ENCODE assay signal across 23 cellular contexts in genomic region chr4:81635128-81635527, GRCh38.
DNase-seq lines count a peak whose midpoint lies in the region; ATAC-seq and TF ChIP-seq lines count a peak whose summit lies in the region.
"Had no signal": no experiment of that assay in that cellular context is flagged by ENCODE, and none has a peak within 500 bp of the region (broad histone marks: within the 10 kb centered on the region; RNA-seq: fewer than 3 reads in every experiment).

No MANE protein-coding gene starts in this region.

- no peak overlapping the region for H3K4me3 ChIP-seq in Karpas-422 (ENCODE audit: low read length)
- H3K4me3 ChIP-seq in OCI-LY1 (ENCODE audit: low read depth, low read length, poor library complexity, severe bottlenecking): no peak overlapping the region
- H3K4me3 ChIP-seq in WERI-Rb-1 (ENCODE audit: low read depth, low read length): no peak overlapping the region
- no peak overlapping the region for H3K4me3 ChIP-seq in breast epithelium
- H3K4me3 ChIP-seq: right atrium auricular region, thyroid gland had no signal

- H3K9ac ChIP-seq in Karpas-422 (ENCODE audit: low read length): no peak overlapping the region
- no peak overlapping the region; the same call in 1 of the 2 replicates for H3K9ac ChIP-seq in OCI-LY1 (ENCODE audit: low read length)
- H3K9ac ChIP-seq: SK-N-SH had no signal

- H2AFZ ChIP-seq in Karpas-422 (ENCODE audit: low read length) (no peak overlapping the region), OCI-LY1 (ENCODE audit: low read length) (no peak overlapping the region)

- H3F3A ChIP-seq in OCI-LY1 (ENCODE audit: insufficient read depth, low read length): peaks cover 5% of the 10 kb centered on the region; the same call in 1 of the 2 replicates

- H3K27ac Mint-ChIP-seq in Calu3 (ENCODE audit: unreplicated experiment): peak overlapping the region; percentile 94
- H3K27ac Mint-ChIP-seq: HFFc6; stimulated activated naive CD8-positive, alpha-beta T cell treated with anti-CD3 and anti-CD28 coated beads, Interleukin-15, Interleukin-2, amounts not matched to agents 100 ng/mL and 50 ng/mL, for 24 hours had no signal

- peak overlapping the region; percentile 46 for H3K4me3 Mint-ChIP-seq in Calu3 (ENCODE audit: low read depth, unreplicated experiment)
- H3K4me3 Mint-ChIP-seq: CD4-positive, alpha-beta memory T cell; HFFc6; stimulated activated naive CD8-positive, alpha-beta T cell treated with anti-CD3 and anti-CD28 coated beads, Interleukin-15, Interleukin-2, amounts not matched to agents 100 ng/mL and 50 ng/mL, for 24 hours had no signal

- H3K4me1 ChIP-seq in Karpas-422 (ENCODE audit: low read length) (peaks cover 33% of the 10 kb centered on the region), OCI-LY1 (ENCODE audit: insufficient read depth, low read length, severe bottlenecking) (peaks cover 55% of the 10 kb centered on the region), breast epithelium (no peaks in the 10 kb centered on the region)

- no peaks in the 10 kb centered on the region for H3K36me3 ChIP-seq in Karpas-422 (ENCODE audit: insufficient read depth, low read length)
- no peaks in the 10 kb centered on the region for H3K36me3 ChIP-seq in OCI-LY1 (ENCODE audit: insufficient read depth, low read length)
- no peaks in the 10 kb centered on the region for H3K36me3 ChIP-seq in WERI-Rb-1
- no peaks in the 10 kb centered on the region for H3K36me3 ChIP-seq in breast epithelium
- H3K36me3 ChIP-seq: right atrium auricular region, thyroid gland had no signal

- no peak for TF ChIP-seq POLR2A in breast epithelium (IDR thresholded peaks at IDR 0.05)

- H3K9me3 ChIP-seq in Karpas-422 (ENCODE audit: low read length): no peaks in the 10 kb centered on the region
- H3K9me3 ChIP-seq in OCI-LY1 (ENCODE audit: low read length): no peaks in the 10 kb centered on the region
- H3K9me3 ChIP-seq in WERI-Rb-1 (ENCODE audit: severe bottlenecking): no peaks in the 10 kb centered on the region
- no peaks in the 10 kb centered on the region for H3K9me3 ChIP-seq in breast epithelium
- H3K9me3 ChIP-seq: right atrium auricular region, SK-N-SH, thyroid gland had no signal

- H3K4me2 ChIP-seq in Karpas-422 (ENCODE audit: low read depth, low read length, poor library complexity, severe bottlenecking) (no peak overlapping the region), OCI-LY1 (ENCODE audit: low read length) (peak overlapping the region; percentile 44; the same call in 1 of the 2 replicates)
- H3K4me2 ChIP-seq: SK-N-SH had no signal

- no peak for ATAC-seq in GM21737 (IDR thresholded peaks at IDR 0.05; ENCODE audit: unreplicated experiment)

- intact Hi-C loops in Calu3 (cut with micrococcal nuclease; ENCODE audit: unreplicated experiment): loop anchor here (5.0 kb wide), 2 partner anchors 143 to 168 kb away; no protein-coding TSS in a partner anchor
- intact Hi-C loops in breast epithelium (cut with DNase I; ENCODE audit: low total_unique reads): no loop called here

- DNase-seq in Calu3 (no peak), Karpas-422 (no peak), kidney tubule cell (ENCODE audit: low spot score) (peak; percentile 23), NAMALWA (ENCODE audit: low spot score) (no peak), WERI-Rb-1 (no peak), breast epithelium (ENCODE audit: low spot score in 2 of 2) (no peak)
- DNase-seq: activated CD4-positive, alpha-beta T cell treated with anti-CD3 and anti-CD28 coated beads, Interleukin-2, amount 50 U/mL, for 48 hours; activated CD8-positive, alpha-beta memory T cell treated with anti-CD3 and anti-CD28 coated beads, Interleukin-2, amount 50 U/mL, for 48 hours; CD4-positive, alpha-beta memory T cell; effector memory CD4-positive, alpha-beta T cell; HFFc6; mesendoderm; naive thymus-derived CD4-positive, alpha-beta T cell; NCI-H1105; NCI-H226; SK-N-SH; stimulated activated CD4-positive, alpha-beta T cell treated with anti-CD3 and anti-CD28 coated beads, Interleukin-12 subunit alpha, Interleukin-12 subunit beta, amount 100 ng/mL, for 4 hours; stimulated activated CD4-positive, alpha-beta T cell treated with anti-CD3 and anti-CD28 coated beads, Interleukin-4, amount 100 ng/mL, for 4 hours had no signal

- H3K27me3 ChIP-seq in Karpas-422 (ENCODE audit: low read length): no peaks in the 10 kb centered on the region
- no peaks in the 10 kb centered on the region for H3K27me3 ChIP-seq in OCI-LY1 (ENCODE audit: insufficient read depth, low read length)
- H3K27me3 ChIP-seq in WERI-Rb-1 (ENCODE audit: insufficient read depth, low read depth, severe bottlenecking): no peaks in the 10 kb centered on the region
- no peaks in the 10 kb centered on the region for H3K27me3 ChIP-seq in breast epithelium
- H3K27me3 ChIP-seq: right atrium auricular region, thyroid gland had no signal

- H3K9me2 ChIP-seq in Karpas-422 (replicated peaks; ENCODE audit: insufficient read depth, low read length): no peaks in the 10 kb centered on the region
- no peaks in the 10 kb centered on the region for H3K9me2 ChIP-seq in OCI-LY1 (ENCODE audit: low read depth, low read length)
- H3K9me2 ChIP-seq: SK-N-SH had no signal

- peak overlapping the region; percentile 23; the same call in 1 of the 2 replicates for H3K27ac ChIP-seq in Karpas-422 (ENCODE audit: low read length)
- H3K27ac ChIP-seq in OCI-LY1 (ENCODE audit: low read depth, low read length, poor library complexity, severe bottlenecking): peak overlapping the region; percentile 91
- no peak overlapping the region for H3K27ac ChIP-seq in WERI-Rb-1
- H3K27ac ChIP-seq in breast epithelium: no peak overlapping the region
- H3K27ac ChIP-seq: right atrium auricular region, thyroid gland had no signal

- H3K79me2 ChIP-seq in Karpas-422 (ENCODE audit: low read length): no peaks in the 10 kb centered on the region
- H3K79me2 ChIP-seq in OCI-LY1 (ENCODE audit: insufficient read depth, low read length): no peaks in the 10 kb centered on the region

- no peaks in the 10 kb centered on the region for H4K20me1 ChIP-seq in Karpas-422 (ENCODE audit: insufficient read depth, low read depth, low read length)
- no peaks in the 10 kb centered on the region for H4K20me1 ChIP-seq in OCI-LY1 (ENCODE audit: insufficient read depth, low read length)

- no TSS peak for BruUV-seq in Calu3 (replicated peaks; lab: Mats Ljungman, UMichigan)

- H3K36me3 Mint-ChIP-seq in Calu3 (ENCODE audit: insufficient read depth, unreplicated experiment): peaks cover 5% of the 10 kb centered on the region
- H3K36me3 Mint-ChIP-seq: CD4-positive, alpha-beta memory T cell; naive thymus-derived CD4-positive, alpha-beta T cell had no signal

- TF ChIP-seq CTCF in Calu3 (IDR thresholded peaks at IDR 0.05; ENCODE audit: unreplicated experiment) (no peak), OCI-LY1 (IDR thresholded peaks at IDR 0.05; ENCODE audit: low read length) (no peak), WERI-Rb-1 (IDR thresholded peaks at IDR 0.05; ENCODE audit: low read depth, low read length) (no peak), breast epithelium (IDR thresholded peaks at IDR 0.05) (no peak)

- no peaks in the 10 kb centered on the region for H3K27me3 Mint-ChIP-seq in Calu3 (ENCODE audit: unreplicated experiment)
- H3K27me3 Mint-ChIP-seq: CD4-positive, alpha-beta memory T cell; naive thymus-derived CD4-positive, alpha-beta T cell; stimulated activated naive CD8-positive, alpha-beta T cell treated with anti-CD3 and anti-CD28 coated beads, Interleukin-15, Interleukin-2, amounts not matched to agents 100 ng/mL and 50 ng/mL, for 24 hours had no signal

- peaks cover 2% of the 10 kb centered on the region for H3K9me3 Mint-ChIP-seq in Calu3 (ENCODE audit: low read depth, unreplicated experiment)
- H3K9me3 Mint-ChIP-seq: CD4-positive, alpha-beta memory T cell; naive thymus-derived CD4-positive, alpha-beta T cell; stimulated activated naive CD8-positive, alpha-beta T cell treated with anti-CD3 and anti-CD28 coated beads, Interleukin-15, Interleukin-2, amounts not matched to agents 100 ng/mL and 50 ng/mL, for 24 hours had no signal

- H3K4me1 Mint-ChIP-seq in Calu3 (ENCODE audit: low read depth, unreplicated experiment): peaks cover 37% of the 10 kb centered on the region
- H3K4me1 Mint-ChIP-seq: CD4-positive, alpha-beta memory T cell had no signal

- CTCF ChIA-PET in Calu3 (lab: Charles Lee): no interaction called here

Comparison
In these comparisons a context has a peak if more than half of its experiments do, and no peak if none do; other contexts are left out.
1. H3K27ac ChIP-seq: peak in Karpas-422 (single experiment) and OCI-LY1 (single experiment); none in WERI-Rb-1 (single experiment) and breast epithelium (0 of 2).